In genomic region chr6:16108996-16109658, GRCh38 we compare ENCODE assay signal across 14 cellular contexts. TPM values are rescaled to one million over a fixed set of nuclear protein-coding genes. Genes with fewer than 3 reads are reported as not detected.
A peak's percentile ranks its signal among the peaks of the same experiment; 100 is the strongest.
DNase-seq lines count a peak whose midpoint lies in the region; ATAC-seq and TF ChIP-seq lines count a peak whose summit lies in the region.
"Had no signal": no experiment of that assay in that cellular context is flagged by ENCODE, and none has a peak within 500 bp of the region (broad histone marks: within the 10 kb centered on the region; RNA-seq: fewer than 3 reads in every experiment).

No MANE protein-coding gene starts in this region.

- no peak overlapping the region for H3K27ac ChIP-seq in neural progenitor cell
- H3K27ac ChIP-seq: A549 had no signal

- H3K4me1 Mint-ChIP-seq in neural progenitor cell: peaks cover 12% of the 10 kb centered on the region
- H3K4me1 Mint-ChIP-seq: immature natural killer cell had no signal

- H3K27me3 ChIP-seq in neural progenitor cell: no peaks in the 10 kb centered on the region

- no peak overlapping the region for H2AFZ ChIP-seq in neural progenitor cell (replicated peaks)

- ATAC-seq in Right ventricle myocardium superior (ENCODE audit: poor library complexity) (peak; percentile 84), HG02759 (IDR thresholded peaks at IDR 0.05; ENCODE audit: unreplicated experiment) (no peak)
- ATAC-seq: A549; naive thymus-derived CD8-positive, alpha-beta T cell had no signal

- H3K27ac Mint-ChIP-seq in neural progenitor cell: peak overlapping the region; percentile 43
- H3K27ac Mint-ChIP-seq: activated naive CD4-positive, alpha-beta T cell treated with anti-CD3 and anti-CD28 coated beads for 36 hours; immature natural killer cell; naive thymus-derived CD8-positive, alpha-beta T cell had no signal

- no peaks in the 10 kb centered on the region for H3K36me3 Mint-ChIP-seq in neural progenitor cell
- H3K36me3 Mint-ChIP-seq: immature natural killer cell; naive thymus-derived CD8-positive, alpha-beta T cell had no signal

- intact Hi-C loops in Right ventricle myocardium superior (cut with DNase I) (no loop called here), cardiac septum (cut with DNase I) (no loop called here), posterior vena cava (cut with DNase I) (no loop called here)

- H3K27me3 Mint-ChIP-seq in neural progenitor cell (ENCODE audit: insufficient read depth, low read depth): peaks cover 5% of the 10 kb centered on the region

- no peaks in the 10 kb centered on the region for H3K9me3 Mint-ChIP-seq in neural progenitor cell
- H3K9me3 Mint-ChIP-seq: activated naive CD4-positive, alpha-beta T cell treated with anti-CD3 and anti-CD28 coated beads for 36 hours; immature natural killer cell; naive thymus-derived CD8-positive, alpha-beta T cell had no signal

- no peaks in the 10 kb centered on the region for H3K79me2 ChIP-seq in neural progenitor cell (ENCODE audit: low read depth)

- H3K9me3 ChIP-seq in neural progenitor cell (ENCODE audit: low read depth): no peaks in the 10 kb centered on the region
- H3K9me3 ChIP-seq: A549 had no signal

- H3K4me3 Mint-ChIP-seq in neural progenitor cell: no peak overlapping the region
- H3K4me3 Mint-ChIP-seq: activated naive CD4-positive, alpha-beta T cell treated with anti-CD3 and anti-CD28 coated beads for 36 hours; immature natural killer cell; naive thymus-derived CD8-positive, alpha-beta T cell had no signal

- H3F3A ChIP-seq in neural progenitor cell (ENCODE audit: low read depth): no peaks in the 10 kb centered on the region

- TF ChIP-seq CTCF in neural progenitor cell (IDR thresholded peaks at IDR 0.05): no peak

- DNase-seq in Right ventricle myocardium superior (no peak), cardiac septum (ENCODE audit: low spot score) (no peak), glomerular endothelial cell (ENCODE audit: extremely low read depth, low read depth, low spot score) (peak; percentile 48), neural progenitor cell (ENCODE audit: low spot score) (no peak), anterior cingulate cortex (lab: John Stamatoyannopoulos, UW) (no peak), posterior vena cava (ENCODE audit: low spot score) (no peak), NCI-H524 (lab: John Stamatoyannopoulos, UW) (no peak)
- DNase-seq: activated naive CD4-positive, alpha-beta T cell treated with anti-CD3 and anti-CD28 coated beads for 36 hours; immature natural killer cell; IMR-90; naive thymus-derived CD8-positive, alpha-beta T cell; NCI-H774 had no signal

- no peaks in the 10 kb centered on the region for H3K36me3 ChIP-seq in neural progenitor cell

- H3K4me3 ChIP-seq in neural progenitor cell: no peak overlapping the region
- H3K4me3 ChIP-seq: A549 had no signal

- H4K20me1 ChIP-seq in neural progenitor cell (ENCODE audit: low read depth): no peaks in the 10 kb centered on the region

- no peak overlapping the region for H3K9ac ChIP-seq in neural progenitor cell

- no peaks in the 10 kb centered on the region for H3K4me1 ChIP-seq in neural progenitor cell

- no peak overlapping the region for H3K4me2 ChIP-seq in neural progenitor cell
- H3K4me2 ChIP-seq: A549 had no signal

RNA-seq across cellular contexts. Expression of gene MYLIP, which starts 19.8 kb away (rescaled TPM):
- total RNA-seq in Right ventricle myocardium superior: 12.2 TPM
- 17.6 TPM for total RNA-seq in cardiac septum
- total RNA-seq in glomerular endothelial cell: 16.7 and 18.0 TPM in 2 replicates
- 8.0 and 8.2 TPM in 2 replicates for total RNA-seq in neural progenitor cell (ENCODE audit: low replicate concordance)
- 10 to 100 TPM; 20.1 to 28.8 TPM for total RNA-seq in posterior vena cava
